ENCODE assay signal across 16 cellular contexts in the genomic region with DNA sequence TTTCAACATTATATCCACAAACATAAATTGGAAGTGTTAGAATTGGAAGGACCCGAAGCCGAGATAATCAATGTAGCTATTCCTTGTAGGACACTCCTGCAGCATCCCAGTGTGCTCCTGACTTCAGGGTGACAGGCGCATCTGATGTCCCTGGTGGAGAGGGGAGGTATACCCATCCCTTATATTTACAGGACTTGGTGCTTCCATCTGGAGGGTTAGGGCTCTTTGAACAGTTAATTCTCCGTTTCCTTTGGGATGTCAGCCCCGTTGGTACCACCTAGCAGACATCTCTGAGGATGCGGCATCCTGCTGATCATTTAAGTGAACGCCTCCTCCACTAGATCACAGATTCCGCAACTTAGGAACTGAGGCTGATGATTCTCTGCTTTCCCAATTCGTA.
"Had no signal": no experiment of that assay in that cellular context is flagged by ENCODE, and none has a peak within 500 bp of the region (broad histone marks: within the 10 kb centered on the region; RNA-seq: fewer than 3 reads in every experiment).

No MANE protein-coding gene starts in this region.

- H3K4me1 ChIP-seq: breast epithelium had no signal

- H3K27ac ChIP-seq: breast epithelium, tibial nerve had no signal

- DNase-seq: activated CD4-positive, alpha-beta T cell treated with anti-CD3 and anti-CD28 coated beads for 4 hours; activated CD8-positive, alpha-beta memory T cell treated with anti-CD3 and anti-CD28 coated beads, Interleukin-2, amount 50 U/mL, for 4 hours; activated CD8-positive, alpha-beta T cell treated with anti-CD3 and anti-CD28 coated beads for 36 hours; activated gamma-delta T cell treated with Interleukin-2 at 50 U/mL for 16 hours; activated naive CD8-positive, alpha-beta T cell treated with anti-CD3 and anti-CD28 coated beads, Interleukin-2, amount 10 ng/mL, durations not matched to agents 7 days and 5 days; activated T-cell treated with anti-CD3 and anti-CD28 coated beads, Interleukin-2, amount 50 U/mL, for 72 hours; aorta; left colon; naive thymus-derived CD4-positive, alpha-beta T cell; nucleus accumbens; right cardiac atrium had no signal

- ATAC-seq: activated CD8-positive, alpha-beta T cell treated with anti-CD3 and anti-CD28 coated beads for 36 hours; activated T-cell treated with anti-CD3 and anti-CD28 coated beads, Interleukin-2, amount 50 U/mL, for 72 hours; esophagus mucosa; left colon; naive thymus-derived CD4-positive, alpha-beta T cell; right cardiac atrium; stimulated activated memory B cell treated with anti-CD40 and anti-IgM and Interleukin-4, amounts not matched to agents 10 μg/mL and 1 μg/mL and 100 μg/mL, for 72 hours had no signal

- H3K9me3 ChIP-seq: breast epithelium, tibial nerve had no signal

- H3K36me3 ChIP-seq: breast epithelium, tibial nerve had no signal

- H3K4me3 ChIP-seq: breast epithelium, lung, tibial nerve had no signal
